1 cellular context compared by ENCODE assay signal in the genomic region with DNA sequence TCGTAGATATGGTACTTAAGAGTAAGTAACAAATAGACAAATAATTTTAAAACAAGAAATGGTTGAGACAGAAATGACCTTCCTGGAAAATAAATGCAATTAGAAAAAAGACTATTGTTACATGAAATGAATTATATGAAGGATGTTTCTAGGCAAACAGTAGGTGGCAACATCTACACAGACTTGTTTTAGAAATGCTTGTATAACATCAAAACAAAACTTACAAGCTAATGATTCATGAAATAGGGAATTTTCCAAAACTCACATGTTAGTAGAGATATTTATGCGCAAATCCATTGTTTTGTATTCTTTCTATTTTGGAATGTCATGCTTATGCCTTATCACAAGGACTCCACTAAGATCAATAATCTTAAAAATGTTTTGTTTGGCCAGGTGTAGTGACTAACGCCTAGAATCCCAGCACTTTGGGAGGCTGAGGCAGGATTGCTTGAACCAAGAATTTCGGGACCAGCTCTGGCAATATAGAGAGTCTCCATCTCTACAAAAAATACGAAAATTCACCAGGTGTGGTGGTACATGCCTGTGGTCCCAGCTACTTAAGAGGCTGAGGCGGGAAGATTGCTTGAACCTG.
TF ChIP-seq lines count a peak whose summit lies in the region.

No MANE protein-coding gene starts in this region.

TF ChIP-seq in GM23338, 12 proteins besides CTCF, POLR2A, EP300 and RAD21:
- TF ChIP-seq ZNF114 (CRISPR knock-in tag; IDR thresholded peaks at IDR 0.05) (no peak), JUNB (IDR thresholded peaks at IDR 0.05; ENCODE audit: unreplicated experiment) (no peak), EZH2 (IDR thresholded peaks at IDR 0.05; ENCODE audit: low read depth, unreplicated experiment) (no peak), STAT1 (IDR thresholded peaks at IDR 0.05; ENCODE audit: unreplicated experiment) (no peak), POLR2AphosphoS5 (IDR thresholded peaks at IDR 0.05; ENCODE audit: low read depth) (no peak), NANOG (IDR thresholded peaks at IDR 0.05; ENCODE audit: borderline replicate concordance) (no peak), EZH2phosphoT487 (IDR thresholded peaks at IDR 0.05; ENCODE audit: unreplicated experiment) (no peak), ZNF331 (CRISPR knock-in tag; IDR thresholded peaks at IDR 0.05; ENCODE audit: low read depth) (no peak), CREB1 (CRISPR knock-in tag; IDR thresholded peaks at IDR 0.05; ENCODE audit: low read depth) (no peak)
- TF ChIP-seq, protein P1, sequence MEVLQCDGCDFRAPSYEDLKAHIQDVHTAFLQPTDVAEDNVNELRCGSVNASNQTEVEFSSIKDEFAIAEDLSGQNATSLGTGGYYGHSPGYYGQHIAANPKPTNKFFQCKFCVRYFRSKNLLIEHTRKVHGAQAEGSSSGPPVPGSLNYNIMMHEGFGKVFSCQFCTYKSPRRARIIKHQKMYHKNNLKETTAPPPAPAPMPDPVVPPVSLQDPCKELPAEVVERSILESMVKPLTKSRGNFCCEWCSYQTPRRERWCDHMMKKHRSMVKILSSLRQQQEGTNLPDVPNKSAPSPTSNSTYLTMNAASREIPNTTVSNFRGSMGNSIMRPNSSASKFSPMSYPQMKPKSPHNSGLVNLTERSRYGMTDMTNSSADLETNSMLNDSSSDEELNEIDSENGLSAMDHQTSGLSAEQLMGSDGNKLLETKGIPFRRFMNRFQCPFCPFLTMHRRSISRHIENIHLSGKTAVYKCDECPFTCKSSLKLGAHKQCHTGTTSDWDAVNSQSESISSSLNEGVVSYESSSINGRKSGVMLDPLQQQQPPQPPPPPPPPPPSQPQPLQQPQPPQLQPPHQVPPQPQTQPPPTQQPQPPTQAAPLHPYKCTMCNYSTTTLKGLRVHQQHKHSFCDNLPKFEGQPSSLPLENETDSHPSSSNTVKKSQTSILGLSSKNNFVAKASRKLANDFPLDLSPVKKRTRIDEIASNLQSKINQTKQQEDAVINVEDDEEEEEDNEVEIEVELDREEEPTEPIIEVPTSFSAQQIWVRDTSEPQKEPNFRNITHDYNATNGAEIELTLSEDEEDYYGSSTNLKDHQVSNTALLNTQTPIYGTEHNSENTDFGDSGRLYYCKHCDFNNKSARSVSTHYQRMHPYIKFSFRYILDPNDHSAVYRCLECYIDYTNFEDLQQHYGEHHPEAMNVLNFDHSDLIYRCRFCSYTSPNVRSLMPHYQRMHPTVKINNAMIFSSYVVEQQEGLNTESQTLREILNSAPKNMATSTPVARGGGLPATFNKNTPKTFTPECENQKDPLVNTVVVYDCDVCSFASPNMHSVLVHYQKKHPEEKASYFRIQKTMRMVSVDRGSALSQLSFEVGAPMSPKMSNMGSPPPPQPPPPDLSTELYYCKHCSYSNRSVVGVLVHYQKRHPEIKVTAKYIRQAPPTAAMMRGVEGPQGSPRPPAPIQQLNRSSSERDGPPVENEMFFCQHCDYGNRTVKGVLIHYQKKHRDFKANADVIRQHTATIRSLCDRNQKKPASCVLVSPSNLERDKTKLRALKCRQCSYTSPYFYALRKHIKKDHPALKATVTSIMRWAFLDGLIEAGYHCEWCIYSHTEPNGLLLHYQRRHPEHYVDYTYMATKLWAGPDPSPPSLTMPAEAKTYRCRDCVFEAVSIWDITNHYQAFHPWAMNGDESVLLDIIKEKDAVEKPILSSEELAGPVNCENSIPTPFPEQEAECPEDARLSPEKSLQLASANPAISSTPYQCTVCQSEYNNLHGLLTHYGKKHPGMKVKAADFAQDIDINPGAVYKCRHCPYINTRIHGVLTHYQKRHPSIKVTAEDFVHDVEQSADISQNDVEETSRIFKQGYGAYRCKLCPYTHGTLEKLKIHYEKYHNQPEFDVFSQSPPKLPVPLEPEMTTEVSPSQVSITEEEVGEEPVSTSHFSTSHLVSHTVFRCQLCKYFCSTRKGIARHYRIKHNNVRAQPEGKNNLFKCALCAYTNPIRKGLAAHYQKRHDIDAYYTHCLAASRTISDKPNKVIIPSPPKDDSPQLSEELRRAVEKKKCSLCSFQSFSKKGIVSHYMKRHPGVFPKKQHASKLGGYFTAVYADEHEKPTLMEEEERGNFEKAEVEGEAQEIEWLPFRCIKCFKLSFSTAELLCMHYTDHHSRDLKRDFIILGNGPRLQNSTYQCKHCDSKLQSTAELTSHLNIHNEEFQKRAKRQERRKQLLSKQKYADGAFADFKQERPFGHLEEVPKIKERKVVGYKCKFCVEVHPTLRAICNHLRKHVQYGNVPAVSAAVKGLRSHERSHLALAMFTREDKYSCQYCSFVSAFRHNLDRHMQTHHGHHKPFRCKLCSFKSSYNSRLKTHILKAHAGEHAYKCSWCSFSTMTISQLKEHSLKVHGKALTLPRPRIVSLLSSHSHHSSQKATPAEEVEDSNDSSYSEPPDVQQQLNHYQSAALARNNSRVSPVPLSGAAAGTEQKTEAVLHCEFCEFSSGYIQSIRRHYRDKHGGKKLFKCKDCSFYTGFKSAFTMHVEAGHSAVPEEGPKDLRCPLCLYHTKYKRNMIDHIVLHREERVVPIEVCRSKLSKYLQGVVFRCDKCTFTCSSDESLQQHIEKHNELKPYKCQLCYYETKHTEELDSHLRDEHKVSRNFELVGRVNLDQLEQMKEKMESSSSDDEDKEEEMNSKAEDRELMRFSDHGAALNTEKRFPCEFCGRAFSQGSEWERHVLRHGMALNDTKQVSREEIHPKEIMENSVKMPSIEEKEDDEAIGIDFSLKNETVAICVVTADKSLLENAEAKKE (CRISPR knock-in tag; IDR thresholded peaks at IDR 0.05), result no peak
- TF ChIP-seq, protein P2, sequence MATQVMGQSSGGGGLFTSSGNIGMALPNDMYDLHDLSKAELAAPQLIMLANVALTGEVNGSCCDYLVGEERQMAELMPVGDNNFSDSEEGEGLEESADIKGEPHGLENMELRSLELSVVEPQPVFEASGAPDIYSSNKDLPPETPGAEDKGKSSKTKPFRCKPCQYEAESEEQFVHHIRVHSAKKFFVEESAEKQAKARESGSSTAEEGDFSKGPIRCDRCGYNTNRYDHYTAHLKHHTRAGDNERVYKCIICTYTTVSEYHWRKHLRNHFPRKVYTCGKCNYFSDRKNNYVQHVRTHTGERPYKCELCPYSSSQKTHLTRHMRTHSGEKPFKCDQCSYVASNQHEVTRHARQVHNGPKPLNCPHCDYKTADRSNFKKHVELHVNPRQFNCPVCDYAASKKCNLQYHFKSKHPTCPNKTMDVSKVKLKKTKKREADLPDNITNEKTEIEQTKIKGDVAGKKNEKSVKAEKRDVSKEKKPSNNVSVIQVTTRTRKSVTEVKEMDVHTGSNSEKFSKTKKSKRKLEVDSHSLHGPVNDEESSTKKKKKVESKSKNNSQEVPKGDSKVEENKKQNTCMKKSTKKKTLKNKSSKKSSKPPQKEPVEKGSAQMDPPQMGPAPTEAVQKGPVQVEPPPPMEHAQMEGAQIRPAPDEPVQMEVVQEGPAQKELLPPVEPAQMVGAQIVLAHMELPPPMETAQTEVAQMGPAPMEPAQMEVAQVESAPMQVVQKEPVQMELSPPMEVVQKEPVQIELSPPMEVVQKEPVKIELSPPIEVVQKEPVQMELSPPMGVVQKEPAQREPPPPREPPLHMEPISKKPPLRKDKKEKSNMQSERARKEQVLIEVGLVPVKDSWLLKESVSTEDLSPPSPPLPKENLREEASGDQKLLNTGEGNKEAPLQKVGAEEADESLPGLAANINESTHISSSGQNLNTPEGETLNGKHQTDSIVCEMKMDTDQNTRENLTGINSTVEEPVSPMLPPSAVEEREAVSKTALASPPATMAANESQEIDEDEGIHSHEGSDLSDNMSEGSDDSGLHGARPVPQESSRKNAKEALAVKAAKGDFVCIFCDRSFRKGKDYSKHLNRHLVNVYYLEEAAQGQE (IDR thresholded peaks at IDR 0.05; ENCODE audit: unreplicated experiment), result no peak
- TF ChIP-seq, protein P3, sequence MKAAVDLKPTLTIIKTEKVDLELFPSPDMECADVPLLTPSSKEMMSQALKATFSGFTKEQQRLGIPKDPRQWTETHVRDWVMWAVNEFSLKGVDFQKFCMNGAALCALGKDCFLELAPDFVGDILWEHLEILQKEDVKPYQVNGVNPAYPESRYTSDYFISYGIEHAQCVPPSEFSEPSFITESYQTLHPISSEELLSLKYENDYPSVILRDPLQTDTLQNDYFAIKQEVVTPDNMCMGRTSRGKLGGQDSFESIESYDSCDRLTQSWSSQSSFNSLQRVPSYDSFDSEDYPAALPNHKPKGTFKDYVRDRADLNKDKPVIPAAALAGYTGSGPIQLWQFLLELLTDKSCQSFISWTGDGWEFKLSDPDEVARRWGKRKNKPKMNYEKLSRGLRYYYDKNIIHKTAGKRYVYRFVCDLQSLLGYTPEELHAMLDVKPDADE (IDR thresholded peaks at IDR 0.05), result no peak
